8 cellular contexts compared by ENCODE assay signal in genomic region chr17:63843387-63844292, GRCh38. TPM values are rescaled to one million over a fixed set of nuclear protein-coding genes. Genes with fewer than 3 reads are reported as not detected.
DNase-seq lines count a peak whose midpoint lies in the region; ATAC-seq and TF ChIP-seq lines count a peak whose summit lies in the region.

No MANE protein-coding gene starts in this region.

- H3K27ac ChIP-seq in liver (ENCODE audit: low read depth in 1 of 2, low read length in 2 of 2): peak overlapping the region; percentile 84 to 86
- H3K27ac ChIP-seq in substantia nigra (ENCODE audit: low read depth, low read length, poor library complexity, severe bottlenecking): peak overlapping the region; percentile 92

- H3K36me3 ChIP-seq in liver (ENCODE audit: control insufficient read depth in 4 of 4, insufficient read depth in 3 of 4, low read depth in 1 of 4, low read length in 3 of 4): no peaks in the 10 kb centered on the region

- peak overlapping the region; percentile 56 to 77 for H3K9ac ChIP-seq in liver (ENCODE audit: low read depth in 1 of 2, low read length in 2 of 2)

- 26% methylated on average over 26 of the region's 26 CpGs for WGBS in liver

- TF ChIP-seq POLR2A in GM15510 (IDR thresholded peaks at IDR 0.05; ENCODE audit: borderline replicate concordance, extremely low read depth, insufficient read length): peak; percentile 40

- H3K4me1 Mint-ChIP-seq in chondrocyte (ENCODE audit: low read depth): peaks cover 33% of the 10 kb centered on the region

- H3K27me3 Mint-ChIP-seq in chondrocyte (ENCODE audit: low read depth): no peaks in the 10 kb centered on the region

- TF ChIP-seq CTCF in chondrocyte (IDR thresholded peaks at IDR 0.05) (no peak), liver (IDR thresholded peaks at IDR 0.05; ENCODE audit: low read depth, low read length, missing input control) (no peak)

- peak overlapping the region; percentile 93 for H3K27ac Mint-ChIP-seq in chondrocyte (ENCODE audit: unreplicated experiment)

- DNase-seq in ACHN (peak; percentile 82), chondrocyte (ENCODE audit: low spot score) (no peak), substantia nigra (lab: John Stamatoyannopoulos, UW) (peak in 10 of 49 donors; percentile 12 to 49 (median 32)), NCI-H510A treated with DMSO at 0.1 percent for 48 hours (lab: John Stamatoyannopoulos, UW) (no peak)

- no peaks in the 10 kb centered on the region for H3K9me3 ChIP-seq in liver (ENCODE audit: control insufficient read depth in 4 of 4, low read length in 3 of 4)

- peak overlapping the region; percentile 77 for H3K4me3 Mint-ChIP-seq in chondrocyte (ENCODE audit: unreplicated experiment)

- TF ChIP-seq RAD21 in liver (IDR thresholded peaks at IDR 0.05): no peak

- H3K4me1 ChIP-seq in liver (ENCODE audit: control insufficient read depth in 4 of 4, insufficient read depth in 4 of 4, low read length in 3 of 4): peaks cover 17 to 34% (median 31%) of the 10 kb centered on the region in 4 donors

- in situ Hi-C loops in ACHN (cut with HindIII; ENCODE audit: low pct_ligation_motif_present, low pct_unique_long_range_greater_than_20kb, low sequenced_read_pairs): no loop called here

- no peaks in the 10 kb centered on the region for H3K36me3 Mint-ChIP-seq in chondrocyte (ENCODE audit: low read depth)

- no peak for ATAC-seq in HG02970 (IDR thresholded peaks at IDR 0.05; ENCODE audit: low FRiP score, unreplicated experiment)

- H3K27me3 ChIP-seq in liver (ENCODE audit: control insufficient read depth in 4 of 4, insufficient read depth in 4 of 4, low read length in 3 of 4): no peaks in the 10 kb centered on the region

- H3K9me3 Mint-ChIP-seq in chondrocyte (ENCODE audit: low read depth): no peaks in the 10 kb centered on the region

- H3K4me3 ChIP-seq in liver (ENCODE audit: low read depth in 1 of 3, low read length in 3 of 3): peak overlapping the region; percentile 57 to 80 (median 74)

TF ChIP-seq in PFSK-1, 5 proteins besides CTCF, POLR2A, EP300 and RAD21:
- no peak for TF ChIP-seq FOXP2 (optimal IDR thresholded peaks at IDR 0.05; ENCODE audit: borderline replicate concordance, extremely low read depth, extremely low read length, insufficient read depth)
- peak; percentile 26; the same call in 1 of the 2 replicates for TF ChIP-seq SIN3A (IDR thresholded peaks at IDR 0.05; ENCODE audit: borderline replicate concordance, insufficient read depth, low read length)

TF ChIP-seq in liver, 16 proteins besides CTCF, POLR2A, EP300 and RAD21:
- TF ChIP-seq NR2F2 (IDR thresholded peaks at IDR 0.05): peak; percentile 75
- TF ChIP-seq, protein P1, sequence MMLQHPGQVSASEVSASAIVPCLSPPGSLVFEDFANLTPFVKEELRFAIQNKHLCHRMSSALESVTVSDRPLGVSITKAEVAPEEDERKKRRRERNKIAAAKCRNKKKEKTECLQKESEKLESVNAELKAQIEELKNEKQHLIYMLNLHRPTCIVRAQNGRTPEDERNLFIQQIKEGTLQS (IDR thresholded peaks at IDR 0.05): no peak

RNA-seq across cellular contexts. Expression of gene SMARCD2, which starts 1.2 kb away (rescaled TPM):
- 94.1 TPM for polyA plus RNA-seq in PFSK-1 (2012; ENCODE audit: insufficient read length, low read depth)
- total RNA-seq in chondrocyte: 30.7 to 35.1 TPM (median 34.6 TPM) in 3 replicates
- total RNA-seq in liver: 10 to 100 TPM; 36.3 to 67.9 TPM
- polyA plus RNA-seq in liver: 10 to 100 TPM; 14.5 to 42.5 TPM

RNA-seq across cellular contexts. Expression of gene FTSJ3, which starts 16.2 kb away (rescaled TPM):
- 64.5 TPM for polyA plus RNA-seq in PFSK-1 (2012; ENCODE audit: insufficient read length, low read depth)
- 26.5 to 41.4 TPM (median 27.9 TPM) in 3 replicates for total RNA-seq in chondrocyte
- 10 to 100 TPM; 20.2 to 31.1 TPM for total RNA-seq in liver
- 10 to 100 TPM; 10.5 to 18.2 TPM for polyA plus RNA-seq in liver

RNA-seq across cellular contexts. Expression of gene PSMC5, which starts 16.4 kb away (rescaled TPM):
- 293 TPM for polyA plus RNA-seq in PFSK-1 (2012; ENCODE audit: insufficient read length, low read depth)
- total RNA-seq in chondrocyte (92.3 to 112 TPM (median 94.9 TPM) in 3 replicates), liver (10 to 100 TPM; 51.0 to 57.1 TPM)
- polyA plus RNA-seq in liver: 10 to 100 TPM; 87.3 to 87.4 TPM

RNA-seq across cellular contexts. Expression of gene CSH2, which starts 29.8 kb away (rescaled TPM):
- polyA plus RNA-seq in PFSK-1 (2012; ENCODE audit: insufficient read length, low read depth): not detected
- total RNA-seq in chondrocyte: 6.9 TPM in 1 of 3 replicates, not detected in the others
- total RNA-seq in liver: not detected
- not detected for polyA plus RNA-seq in liver

RNA-seq across cellular contexts. Expression of gene GH2, which starts 38.1 kb away (rescaled TPM):
- not detected for polyA plus RNA-seq in PFSK-1 (2012; ENCODE audit: insufficient read length, low read depth)
- total RNA-seq in chondrocyte: not detected in 3 replicates
- total RNA-seq in liver: not detected
- polyA plus RNA-seq in liver: not detected
